3 cellular contexts compared by ENCODE assay signal in the genomic region with DNA sequence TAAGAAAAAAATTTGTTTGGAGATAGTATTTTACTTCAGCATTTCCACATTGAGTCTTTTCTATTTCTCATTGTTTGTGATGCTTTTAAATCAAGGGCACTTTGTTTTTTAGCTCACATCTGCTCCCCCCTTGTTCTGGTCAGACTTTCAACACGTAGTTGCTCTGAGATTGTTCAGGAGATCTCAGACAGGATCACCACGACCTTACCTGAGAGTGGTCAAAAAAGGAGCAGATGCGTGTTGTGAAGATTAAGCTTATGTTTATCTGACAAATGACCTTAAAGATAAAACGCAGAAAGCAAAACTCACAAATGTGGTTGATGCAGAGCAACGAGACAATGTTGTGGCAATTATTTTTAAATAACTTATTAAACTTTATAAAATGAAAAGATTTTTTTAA.
"Had no signal": no experiment of that assay in that cellular context is flagged by ENCODE, and none has a peak within 500 bp of the region (broad histone marks: within the 10 kb centered on the region; RNA-seq: fewer than 3 reads in every experiment).

No MANE protein-coding gene starts in this region.

- ATAC-seq: GM12878 had no signal

- H3K4me3 ChIP-seq: GM12878 had no signal

- DNase-seq: GDM1, GF-D8 had no signal
